8 cellular contexts compared by ENCODE assay signal in genomic region chr3:14461748-14462324, GRCh38. TPM values are rescaled to one million over a fixed set of nuclear protein-coding genes. Genes with fewer than 3 reads are reported as not detected.
DNase-seq lines count a peak whose midpoint lies in the region; ATAC-seq and TF ChIP-seq lines count a peak whose summit lies in the region.

No MANE protein-coding gene starts in this region.

- intact Hi-C loops in activated B cell treated with CpG ODN at 0.5 μM for 24 hours (cut with micrococcal nuclease) (loop anchor here (1.0 to 2.0 kb wide), 3 partner anchors 29 to 201 kb away; partner anchors contain the start of gene SLC6A6), aorta (cut with DNase I) (loop anchor here in 1 of 2 donors (2.0 kb wide), 1 partner anchor 57 kb away; no protein-coding TSS in a partner anchor)

- ATAC-seq in activated B cell treated with CpG ODN at 0.5 μM for 24 hours (ENCODE audit: low read depth) (peak; percentile 70), aorta (ENCODE audit: low FRiP score) (peak; percentile 23)

- H3K4me3 ChIP-seq in KMS-11 (IDR thresholded peaks at IDR 0.05; ENCODE audit: insufficient read depth, low read depth, low read length) (no peak overlapping the region), endodermal cell (ENCODE audit: low read length) (no peak overlapping the region), aorta (ENCODE audit: low read length in 2 of 2) (no peak overlapping the region)

- TF ChIP-seq CTCF in KMS-11 (conservative IDR thresholded peaks at IDR 0.05; ENCODE audit: low read depth, low read length) (0 out of 2 replicates have a peak, but pooled peaks have one; percentile 30), activated B cell treated with CpG ODN at 0.5 μM for 24 hours (IDR thresholded peaks at IDR 0.05) (no peak), endodermal cell (conservative IDR thresholded peaks at IDR 0.05) (peak; percentile 86)

- H3K9ac ChIP-seq in KMS-11 (no peak overlapping the region), endodermal cell (ENCODE audit: extremely low read depth, low read length, poor library complexity, severe bottlenecking) (no peak overlapping the region)

- no peak overlapping the region for H3K27ac ChIP-seq in KMS-11
- no peak overlapping the region for H3K27ac ChIP-seq in endodermal cell (ENCODE audit: low read depth, low read length)
- no peak overlapping the region for H3K27ac ChIP-seq in aorta (ENCODE audit: low read depth in 1 of 2, low read length in 2 of 2)

- POLR2A ChIA-PET in activated B cell treated with CpG ODN at 0.5 μM for 24 hours (lab: Charles Lee): interaction anchor here (1.0 to 1.7 kb wide), 3 partner anchors 30 to 60 kb away, joined by 5 to 6 read pairs (median 5); partner anchors contain the start of gene SLC6A6

- no peak overlapping the region for H3K4me3 Mint-ChIP-seq in T-helper 2 cell treated with Interferon-gamma antibody and Interleukin-4, amounts not matched to agents 5 μg/mL and 100 μg/mL, for 36 hours
- H3K4me3 Mint-ChIP-seq in activated B cell treated with CpG ODN at 0.5 μM for 24 hours: no peak overlapping the region
- no peak overlapping the region for H3K4me3 Mint-ChIP-seq in endodermal cell

- peak in 3 of 5 experiments; percentile 7 to 34 (median 20) for DNase-seq in T-helper 2 cell
- no peak for DNase-seq in T-helper 2 cell treated with Interferon-gamma antibody and Interleukin-4, amounts not matched to agents 5 μg/mL and 100 μg/mL, for 36 hours (ENCODE audit: low spot score)
- peak; percentile 25 for DNase-seq in activated B cell treated with CpG ODN at 0.5 μM for 24 hours
- DNase-seq in endodermal cell: peak; percentile 87
- DNase-seq in myocyte (ENCODE audit: low read depth): peak; percentile 71
- peak in 1 of 2 donors; percentile 83 for DNase-seq in aorta
- DNase-seq in KG1 (lab: John Stamatoyannopoulos, UW): no peak

- 87 to 89% methylated on average over 6 to 8 of the region's 8 CpGs for WGBS in endodermal cell (ENCODE audit: insufficient coverage in 1 of 2, insufficient read length in 1 of 2), 2 experiments
- 37 to 42% methylated on average over 8 of the region's 8 CpGs for WGBS in aorta, 2 donors

- H3K36me3 Mint-ChIP-seq in T-helper 2 cell treated with Interferon-gamma antibody and Interleukin-4, amounts not matched to agents 5 μg/mL and 100 μg/mL, for 36 hours (ENCODE audit: low read depth): peaks cover 23% of the 10 kb centered on the region
- H3K36me3 Mint-ChIP-seq in activated B cell treated with CpG ODN at 0.5 μM for 24 hours (ENCODE audit: low read depth) (peaks cover 84% of the 10 kb centered on the region), endodermal cell (ENCODE audit: low read depth) (peaks cover 22% of the 10 kb centered on the region)

- no peaks in the 10 kb centered on the region for H3K27me3 Mint-ChIP-seq in T-helper 2 cell treated with Interferon-gamma antibody and Interleukin-4, amounts not matched to agents 5 μg/mL and 100 μg/mL, for 36 hours (ENCODE audit: low read depth)
- no peaks in the 10 kb centered on the region for H3K27me3 Mint-ChIP-seq in activated B cell treated with CpG ODN at 0.5 μM for 24 hours
- H3K27me3 Mint-ChIP-seq in endodermal cell (ENCODE audit: insufficient read depth): no peaks in the 10 kb centered on the region

- no peak overlapping the region for H3K4me2 ChIP-seq in KMS-11

- no peak overlapping the region for H2AFZ ChIP-seq in KMS-11 (ENCODE audit: low read depth)

- peaks cover 1% of the 10 kb centered on the region for H3K4me1 Mint-ChIP-seq in T-helper 2 cell treated with Interferon-gamma antibody and Interleukin-4, amounts not matched to agents 5 μg/mL and 100 μg/mL, for 36 hours (ENCODE audit: low read depth)
- peaks cover 7% of the 10 kb centered on the region for H3K4me1 Mint-ChIP-seq in activated B cell treated with CpG ODN at 0.5 μM for 24 hours
- H3K4me1 Mint-ChIP-seq in endodermal cell: peaks cover 55% of the 10 kb centered on the region

- no peaks in the 10 kb centered on the region for H3K4me1 ChIP-seq in KMS-11 (ENCODE audit: low read depth, poor library complexity, severe bottlenecking)
- H3K4me1 ChIP-seq in endodermal cell (ENCODE audit: control insufficient read depth, insufficient read depth, low read length): peaks cover 18% of the 10 kb centered on the region
- H3K4me1 ChIP-seq in aorta (ENCODE audit: control insufficient read depth in 1 of 2, insufficient read depth in 2 of 2, low read length in 2 of 2): no peaks in the 10 kb centered on the region

- H4K20me1 ChIP-seq in KMS-11 (ENCODE audit: insufficient read depth): no peaks in the 10 kb centered on the region

- H3K36me3 ChIP-seq in KMS-11 (ENCODE audit: insufficient read depth) (no peaks in the 10 kb centered on the region), endodermal cell (ENCODE audit: control insufficient read depth, insufficient read depth, low read length) (peaks cover 16% of the 10 kb centered on the region), aorta (ENCODE audit: control insufficient read depth in 1 of 2, insufficient read depth in 2 of 2, low read length in 1 of 2) (no peaks in the 10 kb centered on the region)

- no peak overlapping the region for H3K27ac Mint-ChIP-seq in T-helper 2 cell treated with Interferon-gamma antibody and Interleukin-4, amounts not matched to agents 5 μg/mL and 100 μg/mL, for 36 hours
- H3K27ac Mint-ChIP-seq in activated B cell treated with CpG ODN at 0.5 μM for 24 hours (no peak overlapping the region), endodermal cell (peak overlapping the region; percentile 64)

- no peaks in the 10 kb centered on the region for H3K27me3 ChIP-seq in KMS-11 (ENCODE audit: insufficient read depth, low read depth)
- H3K27me3 ChIP-seq in endodermal cell (ENCODE audit: control insufficient read depth, insufficient read depth, low read length, poor library complexity, severe bottlenecking): no peaks in the 10 kb centered on the region
- no peaks in the 10 kb centered on the region for H3K27me3 ChIP-seq in aorta (ENCODE audit: control insufficient read depth in 1 of 2, insufficient read depth in 2 of 2, low read length in 1 of 2)

- H3K79me2 ChIP-seq in KMS-11 (ENCODE audit: insufficient read depth, low read depth): no peaks in the 10 kb centered on the region

- H3K9me3 ChIP-seq in endodermal cell (ENCODE audit: control insufficient read depth, low read length) (no peaks in the 10 kb centered on the region), aorta (ENCODE audit: control insufficient read depth, low read length) (no peaks in the 10 kb centered on the region)

- CTCF ChIA-PET in activated B cell treated with CpG ODN at 0.5 μM for 24 hours (lab: Charles Lee): interaction anchor here (0.7 to 3.3 kb wide), 9 partner anchors 13 to 200 kb away, joined by 3 to 22 read pairs (median 5); partner anchors contain the start of gene SLC6A6

- no peaks in the 10 kb centered on the region for H3K9me3 Mint-ChIP-seq in T-helper 2 cell treated with Interferon-gamma antibody and Interleukin-4, amounts not matched to agents 5 μg/mL and 100 μg/mL, for 36 hours
- H3K9me3 Mint-ChIP-seq in activated B cell treated with CpG ODN at 0.5 μM for 24 hours (no peaks in the 10 kb centered on the region), endodermal cell (no peaks in the 10 kb centered on the region)

RNA-seq across cellular contexts. Expression of gene SLC6A6, which starts 59.4 kb away (rescaled TPM):
- total RNA-seq in activated B cell treated with CpG ODN at 0.5 μM for 24 hours (67.2 and 67.3 TPM in 2 replicates), endodermal cell (10 to 100 TPM; 43.1 to 56.5 TPM), myocyte (63.3 and 79.9 TPM in 2 replicates), aorta (10 to 100 TPM; 36.5 to 62.2 TPM)
- polyA plus RNA-seq in endodermal cell (2013, experiment 1 of 2): 25.6 TPM
- polyA plus RNA-seq in endodermal cell (2013, experiment 2 of 2): 24.6 TPM
- polyA plus RNA-seq in myocyte (2012): 45.9 TPM
- polyA plus RNA-seq in aorta: 1 to 10 TPM; 5.3 to 6.1 TPM

Comparison
In these comparisons a context has a peak if more than half of its experiments do, and no peak if none do; other contexts are left out.
1. DNase-seq: peak in T-helper 2 cell (3 of 5), activated B cell treated with CpG ODN at 0.5 μM for 24 hours (single experiment), endodermal cell (single experiment) and myocyte (single experiment); none in T-helper 2 cell treated with Interferon-gamma antibody and Interleukin-4, amounts not matched to agents 5 μg/mL and 100 μg/mL, for 36 hours (single experiment) and KG1 (single experiment).